Comparison of ENCODE assay signal across 1 cellular context in the genomic region with DNA sequence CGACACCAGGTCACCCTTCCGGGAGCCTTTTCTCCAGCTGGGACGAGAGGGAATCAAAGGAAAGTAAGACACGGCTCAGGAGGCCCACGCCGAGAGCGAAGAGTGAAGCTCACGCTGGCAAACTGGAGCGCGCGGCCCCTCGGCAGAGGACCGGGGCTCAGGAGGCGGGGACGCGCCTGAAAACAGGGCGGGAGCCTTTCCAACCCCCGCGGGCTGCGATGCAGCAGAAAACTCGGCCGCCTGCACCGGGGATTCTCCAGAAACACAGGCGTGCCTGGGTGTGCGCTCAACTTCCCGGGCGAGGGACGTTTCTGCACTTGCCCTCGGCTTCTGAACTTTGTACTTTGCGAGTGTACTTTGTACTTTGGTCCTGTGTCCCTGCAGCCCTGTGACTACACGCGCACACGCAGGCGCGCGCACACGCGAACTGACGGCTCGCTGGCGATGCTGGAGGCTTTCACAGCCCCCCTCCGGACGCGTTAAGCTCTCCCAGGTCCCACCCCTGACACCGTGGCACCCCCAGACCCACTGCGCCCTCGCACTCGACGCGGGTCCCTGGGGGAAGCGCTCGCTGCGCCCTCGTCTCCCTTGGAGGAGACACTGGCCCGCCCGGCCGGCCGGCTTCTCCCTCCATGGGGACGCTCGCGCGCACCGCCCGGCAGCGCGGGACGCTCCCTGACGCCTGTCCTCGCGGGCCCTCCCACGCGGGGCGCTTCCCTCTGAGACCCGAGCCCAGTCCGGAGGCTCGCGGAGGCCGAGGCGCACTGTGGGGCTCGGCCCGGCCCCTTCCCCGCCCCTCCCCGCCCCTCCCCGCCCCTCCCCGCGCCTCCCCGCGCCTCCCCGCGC.
TF ChIP-seq lines count a peak whose summit lies in the region.

No MANE protein-coding gene starts in this region.

TF ChIP-seq in HepG2, 621 proteins besides CTCF, POLR2A, EP300 and RAD21 (continued from another document and continues in another):
- TF ChIP-seq, protein P1, sequence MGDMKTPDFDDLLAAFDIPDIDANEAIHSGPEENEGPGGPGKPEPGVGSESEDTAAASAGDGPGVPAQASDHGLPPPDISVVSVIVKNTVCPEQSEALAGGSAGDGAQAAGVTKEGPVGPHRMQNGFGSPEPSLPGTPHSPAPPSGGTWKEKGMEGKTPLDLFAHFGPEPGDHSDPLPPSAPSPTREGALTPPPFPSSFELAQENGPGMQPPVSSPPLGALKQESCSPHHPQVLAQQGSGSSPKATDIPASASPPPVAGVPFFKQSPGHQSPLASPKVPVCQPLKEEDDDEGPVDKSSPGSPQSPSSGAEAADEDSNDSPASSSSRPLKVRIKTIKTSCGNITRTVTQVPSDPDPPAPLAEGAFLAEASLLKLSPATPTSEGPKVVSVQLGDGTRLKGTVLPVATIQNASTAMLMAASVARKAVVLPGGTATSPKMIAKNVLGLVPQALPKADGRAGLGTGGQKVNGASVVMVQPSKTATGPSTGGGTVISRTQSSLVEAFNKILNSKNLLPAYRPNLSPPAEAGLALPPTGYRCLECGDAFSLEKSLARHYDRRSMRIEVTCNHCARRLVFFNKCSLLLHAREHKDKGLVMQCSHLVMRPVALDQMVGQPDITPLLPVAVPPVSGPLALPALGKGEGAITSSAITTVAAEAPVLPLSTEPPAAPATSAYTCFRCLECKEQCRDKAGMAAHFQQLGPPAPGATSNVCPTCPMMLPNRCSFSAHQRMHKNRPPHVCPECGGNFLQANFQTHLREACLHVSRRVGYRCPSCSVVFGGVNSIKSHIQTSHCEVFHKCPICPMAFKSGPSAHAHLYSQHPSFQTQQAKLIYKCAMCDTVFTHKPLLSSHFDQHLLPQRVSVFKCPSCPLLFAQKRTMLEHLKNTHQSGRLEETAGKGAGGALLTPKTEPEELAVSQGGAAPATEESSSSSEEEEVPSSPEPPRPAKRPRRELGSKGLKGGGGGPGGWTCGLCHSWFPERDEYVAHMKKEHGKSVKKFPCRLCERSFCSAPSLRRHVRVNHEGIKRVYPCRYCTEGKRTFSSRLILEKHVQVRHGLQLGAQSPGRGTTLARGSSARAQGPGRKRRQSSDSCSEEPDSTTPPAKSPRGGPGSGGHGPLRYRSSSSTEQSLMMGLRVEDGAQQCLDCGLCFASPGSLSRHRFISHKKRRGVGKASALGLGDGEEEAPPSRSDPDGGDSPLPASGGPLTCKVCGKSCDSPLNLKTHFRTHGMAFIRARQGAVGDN (CRISPR knock-in tag; IDR thresholded peaks at IDR 0.05), result peak; percentile 88
- TF ChIP-seq POLR2G (IDR thresholded peaks at IDR 0.05; ENCODE audit: low read depth, low read length), result peak; percentile 51
- TF ChIP-seq, protein P2, sequence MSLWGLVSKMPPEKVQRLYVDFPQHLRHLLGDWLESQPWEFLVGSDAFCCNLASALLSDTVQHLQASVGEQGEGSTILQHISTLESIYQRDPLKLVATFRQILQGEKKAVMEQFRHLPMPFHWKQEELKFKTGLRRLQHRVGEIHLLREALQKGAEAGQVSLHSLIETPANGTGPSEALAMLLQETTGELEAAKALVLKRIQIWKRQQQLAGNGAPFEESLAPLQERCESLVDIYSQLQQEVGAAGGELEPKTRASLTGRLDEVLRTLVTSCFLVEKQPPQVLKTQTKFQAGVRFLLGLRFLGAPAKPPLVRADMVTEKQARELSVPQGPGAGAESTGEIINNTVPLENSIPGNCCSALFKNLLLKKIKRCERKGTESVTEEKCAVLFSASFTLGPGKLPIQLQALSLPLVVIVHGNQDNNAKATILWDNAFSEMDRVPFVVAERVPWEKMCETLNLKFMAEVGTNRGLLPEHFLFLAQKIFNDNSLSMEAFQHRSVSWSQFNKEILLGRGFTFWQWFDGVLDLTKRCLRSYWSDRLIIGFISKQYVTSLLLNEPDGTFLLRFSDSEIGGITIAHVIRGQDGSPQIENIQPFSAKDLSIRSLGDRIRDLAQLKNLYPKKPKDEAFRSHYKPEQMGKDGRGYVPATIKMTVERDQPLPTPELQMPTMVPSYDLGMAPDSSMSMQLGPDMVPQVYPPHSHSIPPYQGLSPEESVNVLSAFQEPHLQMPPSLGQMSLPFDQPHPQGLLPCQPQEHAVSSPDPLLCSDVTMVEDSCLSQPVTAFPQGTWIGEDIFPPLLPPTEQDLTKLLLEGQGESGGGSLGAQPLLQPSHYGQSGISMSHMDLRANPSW (CRISPR knock-in tag; IDR thresholded peaks at IDR 0.05; ENCODE audit: borderline replicate concordance), result no peak; the same call in 1 of the 2 replicates
- TF ChIP-seq, protein P3, sequence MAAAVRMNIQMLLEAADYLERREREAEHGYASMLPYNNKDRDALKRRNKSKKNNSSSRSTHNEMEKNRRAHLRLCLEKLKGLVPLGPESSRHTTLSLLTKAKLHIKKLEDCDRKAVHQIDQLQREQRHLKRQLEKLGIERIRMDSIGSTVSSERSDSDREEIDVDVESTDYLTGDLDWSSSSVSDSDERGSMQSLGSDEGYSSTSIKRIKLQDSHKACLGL (CRISPR knock-in tag; IDR thresholded peaks at IDR 0.05), result peak; percentile 13; the same call in 1 of the 2 replicates
- TF ChIP-seq, protein P4, sequence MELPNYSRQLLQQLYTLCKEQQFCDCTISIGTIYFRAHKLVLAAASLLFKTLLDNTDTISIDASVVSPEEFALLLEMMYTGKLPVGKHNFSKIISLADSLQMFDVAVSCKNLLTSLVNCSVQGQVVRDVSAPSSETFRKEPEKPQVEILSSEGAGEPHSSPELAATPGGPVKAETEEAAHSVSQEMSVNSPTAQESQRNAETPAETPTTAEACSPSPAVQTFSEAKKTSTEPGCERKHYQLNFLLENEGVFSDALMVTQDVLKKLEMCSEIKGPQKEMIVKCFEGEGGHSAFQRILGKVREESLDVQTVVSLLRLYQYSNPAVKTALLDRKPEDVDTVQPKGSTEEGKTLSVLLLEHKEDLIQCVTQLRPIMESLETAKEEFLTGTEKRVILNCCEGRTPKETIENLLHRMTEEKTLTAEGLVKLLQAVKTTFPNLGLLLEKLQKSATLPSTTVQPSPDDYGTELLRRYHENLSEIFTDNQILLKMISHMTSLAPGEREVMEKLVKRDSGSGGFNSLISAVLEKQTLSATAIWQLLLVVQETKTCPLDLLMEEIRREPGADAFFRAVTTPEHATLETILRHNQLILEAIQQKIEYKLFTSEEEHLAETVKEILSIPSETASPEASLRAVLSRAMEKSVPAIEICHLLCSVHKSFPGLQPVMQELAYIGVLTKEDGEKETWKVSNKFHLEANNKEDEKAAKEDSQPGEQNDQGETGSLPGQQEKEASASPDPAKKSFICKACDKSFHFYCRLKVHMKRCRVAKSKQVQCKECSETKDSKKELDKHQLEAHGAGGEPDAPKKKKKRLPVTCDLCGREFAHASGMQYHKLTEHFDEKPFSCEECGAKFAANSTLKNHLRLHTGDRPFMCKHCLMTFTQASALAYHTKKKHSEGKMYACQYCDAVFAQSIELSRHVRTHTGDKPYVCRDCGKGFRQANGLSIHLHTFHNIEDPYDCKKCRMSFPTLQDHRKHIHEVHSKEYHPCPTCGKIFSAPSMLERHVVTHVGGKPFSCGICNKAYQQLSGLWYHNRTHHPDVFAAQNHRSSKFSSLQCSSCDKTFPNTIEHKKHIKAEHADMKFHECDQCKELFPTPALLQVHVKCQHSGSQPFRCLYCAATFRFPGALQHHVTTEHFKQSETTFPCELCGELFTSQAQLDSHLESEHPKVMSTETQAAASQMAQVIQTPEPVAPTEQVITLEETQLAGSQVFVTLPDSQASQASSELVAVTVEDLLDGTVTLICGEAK (IDR thresholded peaks at IDR 0.05), result no peak
- TF ChIP-seq, protein P4 (CRISPR knock-in tag; IDR thresholded peaks at IDR 0.05), result peak; percentile 29; the same call in 1 of the 2 replicates
- TF ChIP-seq, protein P5, sequence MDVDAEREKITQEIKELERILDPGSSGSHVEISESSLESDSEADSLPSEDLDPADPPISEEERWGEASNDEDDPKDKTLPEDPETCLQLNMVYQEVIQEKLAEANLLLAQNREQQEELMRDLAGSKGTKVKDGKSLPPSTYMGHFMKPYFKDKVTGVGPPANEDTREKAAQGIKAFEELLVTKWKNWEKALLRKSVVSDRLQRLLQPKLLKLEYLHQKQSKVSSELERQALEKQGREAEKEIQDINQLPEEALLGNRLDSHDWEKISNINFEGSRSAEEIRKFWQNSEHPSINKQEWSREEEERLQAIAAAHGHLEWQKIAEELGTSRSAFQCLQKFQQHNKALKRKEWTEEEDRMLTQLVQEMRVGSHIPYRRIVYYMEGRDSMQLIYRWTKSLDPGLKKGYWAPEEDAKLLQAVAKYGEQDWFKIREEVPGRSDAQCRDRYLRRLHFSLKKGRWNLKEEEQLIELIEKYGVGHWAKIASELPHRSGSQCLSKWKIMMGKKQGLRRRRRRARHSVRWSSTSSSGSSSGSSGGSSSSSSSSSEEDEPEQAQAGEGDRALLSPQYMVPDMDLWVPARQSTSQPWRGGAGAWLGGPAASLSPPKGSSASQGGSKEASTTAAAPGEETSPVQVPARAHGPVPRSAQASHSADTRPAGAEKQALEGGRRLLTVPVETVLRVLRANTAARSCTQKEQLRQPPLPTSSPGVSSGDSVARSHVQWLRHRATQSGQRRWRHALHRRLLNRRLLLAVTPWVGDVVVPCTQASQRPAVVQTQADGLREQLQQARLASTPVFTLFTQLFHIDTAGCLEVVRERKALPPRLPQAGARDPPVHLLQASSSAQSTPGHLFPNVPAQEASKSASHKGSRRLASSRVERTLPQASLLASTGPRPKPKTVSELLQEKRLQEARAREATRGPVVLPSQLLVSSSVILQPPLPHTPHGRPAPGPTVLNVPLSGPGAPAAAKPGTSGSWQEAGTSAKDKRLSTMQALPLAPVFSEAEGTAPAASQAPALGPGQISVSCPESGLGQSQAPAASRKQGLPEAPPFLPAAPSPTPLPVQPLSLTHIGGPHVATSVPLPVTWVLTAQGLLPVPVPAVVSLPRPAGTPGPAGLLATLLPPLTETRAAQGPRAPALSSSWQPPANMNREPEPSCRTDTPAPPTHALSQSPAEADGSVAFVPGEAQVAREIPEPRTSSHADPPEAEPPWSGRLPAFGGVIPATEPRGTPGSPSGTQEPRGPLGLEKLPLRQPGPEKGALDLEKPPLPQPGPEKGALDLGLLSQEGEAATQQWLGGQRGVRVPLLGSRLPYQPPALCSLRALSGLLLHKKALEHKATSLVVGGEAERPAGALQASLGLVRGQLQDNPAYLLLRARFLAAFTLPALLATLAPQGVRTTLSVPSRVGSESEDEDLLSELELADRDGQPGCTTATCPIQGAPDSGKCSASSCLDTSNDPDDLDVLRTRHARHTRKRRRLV (CRISPR knock-in tag; IDR thresholded peaks at IDR 0.05), result no peak
- TF ChIP-seq, protein P6, sequence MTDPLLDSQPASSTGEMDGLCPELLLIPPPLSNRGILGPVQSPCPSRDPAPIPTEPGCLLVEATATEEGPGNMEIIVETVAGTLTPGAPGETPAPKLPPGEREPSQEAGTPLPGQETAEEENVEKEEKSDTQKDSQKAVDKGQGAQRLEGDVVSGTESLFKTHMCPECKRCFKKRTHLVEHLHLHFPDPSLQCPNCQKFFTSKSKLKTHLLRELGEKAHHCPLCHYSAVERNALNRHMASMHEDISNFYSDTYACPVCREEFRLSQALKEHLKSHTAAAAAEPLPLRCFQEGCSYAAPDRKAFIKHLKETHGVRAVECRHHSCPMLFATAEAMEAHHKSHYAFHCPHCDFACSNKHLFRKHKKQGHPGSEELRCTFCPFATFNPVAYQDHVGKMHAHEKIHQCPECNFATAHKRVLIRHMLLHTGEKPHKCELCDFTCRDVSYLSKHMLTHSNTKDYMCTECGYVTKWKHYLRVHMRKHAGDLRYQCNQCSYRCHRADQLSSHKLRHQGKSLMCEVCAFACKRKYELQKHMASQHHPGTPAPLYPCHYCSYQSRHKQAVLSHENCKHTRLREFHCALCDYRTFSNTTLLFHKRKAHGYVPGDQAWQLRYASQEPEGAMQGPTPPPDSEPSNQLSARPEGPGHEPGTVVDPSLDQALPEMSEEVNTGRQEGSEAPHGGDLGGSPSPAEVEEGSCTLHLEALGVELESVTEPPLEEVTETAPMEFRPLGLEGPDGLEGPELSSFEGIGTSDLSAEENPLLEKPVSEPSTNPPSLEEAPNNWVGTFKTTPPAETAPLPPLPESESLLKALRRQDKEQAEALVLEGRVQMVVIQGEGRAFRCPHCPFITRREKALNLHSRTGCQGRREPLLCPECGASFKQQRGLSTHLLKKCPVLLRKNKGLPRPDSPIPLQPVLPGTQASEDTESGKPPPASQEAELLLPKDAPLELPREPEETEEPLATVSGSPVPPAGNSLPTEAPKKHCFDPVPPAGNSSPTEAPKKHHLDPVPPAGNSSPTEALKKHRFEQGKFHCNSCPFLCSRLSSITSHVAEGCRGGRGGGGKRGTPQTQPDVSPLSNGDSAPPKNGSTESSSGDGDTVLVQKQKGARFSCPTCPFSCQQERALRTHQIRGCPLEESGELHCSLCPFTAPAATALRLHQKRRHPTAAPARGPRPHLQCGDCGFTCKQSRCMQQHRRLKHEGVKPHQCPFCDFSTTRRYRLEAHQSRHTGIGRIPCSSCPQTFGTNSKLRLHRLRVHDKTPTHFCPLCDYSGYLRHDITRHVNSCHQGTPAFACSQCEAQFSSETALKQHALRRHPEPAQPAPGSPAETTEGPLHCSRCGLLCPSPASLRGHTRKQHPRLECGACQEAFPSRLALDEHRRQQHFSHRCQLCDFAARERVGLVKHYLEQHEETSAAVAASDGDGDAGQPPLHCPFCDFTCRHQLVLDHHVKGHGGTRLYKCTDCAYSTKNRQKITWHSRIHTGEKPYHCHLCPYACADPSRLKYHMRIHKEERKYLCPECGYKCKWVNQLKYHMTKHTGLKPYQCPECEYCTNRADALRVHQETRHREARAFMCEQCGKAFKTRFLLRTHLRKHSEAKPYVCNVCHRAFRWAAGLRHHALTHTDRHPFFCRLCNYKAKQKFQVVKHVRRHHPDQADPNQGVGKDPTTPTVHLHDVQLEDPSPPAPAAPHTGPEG (CRISPR knock-in tag; IDR thresholded peaks at IDR 0.05), result peak; percentile 93; the same call in 1 of the 2 replicates
